30 cellular contexts compared by ENCODE assay signal in genomic region chr10:130339911-130340310, GRCh38.
"Had no signal": no experiment of that assay in that cellular context is flagged by ENCODE, and none has a peak within 500 bp of the region (broad histone marks: within the 10 kb centered on the region; RNA-seq: fewer than 3 reads in every experiment).

No MANE protein-coding gene starts in this region.

- H3K4me3 Mint-ChIP-seq: activated CD4-positive, alpha-beta memory T cell treated with anti-CD3 and anti-CD28 coated beads for 36 hours; activated CD4-positive, alpha-beta T cell treated with anti-CD3 and anti-CD28 coated beads for 36 hours; activated CD4-positive, alpha-beta T cell treated with anti-CD3 and anti-CD28 coated beads, Interleukin-2, amount 10 ng/mL, durations not matched to agents 24 days and 14 days; activated CD8-positive, alpha-beta T cell treated with anti-CD3 and anti-CD28 coated beads, Interleukin-2, amount 10 ng/mL, durations not matched to agents 7 days and 5 days; activated naive CD4-positive, alpha-beta T cell treated with anti-CD3 and anti-CD28 coated beads, Interleukin-2, amount 10 ng/mL, durations not matched to agents 7 days and 5 days; activated naive CD8-positive, alpha-beta T cell treated with anti-CD3 and anti-CD28 coated beads, Interleukin-2, amount 10 ng/mL, durations not matched to agents 7 days and 5 days; activated T-cell treated with anti-CD3 and anti-CD28 coated beads, Interleukin-2, amount 50 U/mL, for 24 hours; activated T-cell treated with anti-CD3 and anti-CD28 coated beads, Interleukin-2, amount 50 U/mL, for 72 hours; brain; effector memory CD8-positive, alpha-beta T cell had no signal

- H3K27me3 Mint-ChIP-seq: activated CD4-positive, alpha-beta T cell treated with anti-CD3 and anti-CD28 coated beads, Interleukin-2, amount 10 ng/mL, durations not matched to agents 24 days and 14 days; activated naive CD8-positive, alpha-beta T cell treated with anti-CD3 and anti-CD28 coated beads, Interleukin-2, amount 10 ng/mL, durations not matched to agents 7 days and 5 days; activated T-cell treated with anti-CD3 and anti-CD28 coated beads, Interleukin-2, amount 50 U/mL, for 24 hours had no signal

- H3K36me3 Mint-ChIP-seq: activated CD4-positive, alpha-beta memory T cell treated with anti-CD3 and anti-CD28 coated beads for 36 hours; activated naive CD4-positive, alpha-beta T cell treated with anti-CD3 and anti-CD28 coated beads, Interleukin-2, amount 10 ng/mL, durations not matched to agents 7 days and 5 days; activated naive CD4-positive, alpha-beta T cell treated with anti-CD3 and anti-CD28 coated beads, Interleukin-2, amount 50 U/mL, for 72 hours; activated naive CD8-positive, alpha-beta T cell treated with anti-CD3 and anti-CD28 coated beads, Interleukin-2, amount 10 ng/mL, durations not matched to agents 7 days and 5 days; brain had no signal

- ATAC-seq: activated CD4-positive, alpha-beta T cell treated with anti-CD3 and anti-CD28 coated beads for 36 hours; activated CD8-positive, alpha-beta T cell treated with anti-CD3 and anti-CD28 coated beads, Interleukin-2, amount 10 ng/mL, durations not matched to agents 7 days and 5 days; activated naive CD4-positive, alpha-beta T cell treated with anti-CD3 and anti-CD28 coated beads, Interleukin-2, amount 50 U/mL, for 72 hours; activated T-cell treated with anti-CD3 and anti-CD28 coated beads, Interleukin-2, amount 50 U/mL, for 72 hours; effector memory CD8-positive, alpha-beta T cell; foreskin keratinocyte; gastrocnemius medialis had no signal

- DNase-seq: activated CD4-positive, alpha-beta memory T cell treated with anti-CD3 and anti-CD28 coated beads for 36 hours; activated CD4-positive, alpha-beta T cell treated with anti-CD3 and anti-CD28 coated beads for 36 hours; activated CD4-positive, alpha-beta T cell treated with anti-CD3 and anti-CD28 coated beads, Interleukin-2, amount 10 ng/mL, durations not matched to agents 24 days and 14 days; activated CD4-positive, CD25-positive, alpha-beta regulatory T cell; activated CD4-positive, CD25-positive, alpha-beta regulatory T cell treated with anti-CD3 and anti-CD28 coated beads, Interleukin-2, amount 50 U/mL, for 72 hours; activated CD8-positive, alpha-beta T cell treated with anti-CD3 and anti-CD28 coated beads, Interleukin-2, amount 10 ng/mL, durations not matched to agents 7 days and 5 days; activated gamma-delta T cell; activated naive CD4-positive, alpha-beta T cell; activated naive CD4-positive, alpha-beta T cell treated with anti-CD3 and anti-CD28 coated beads, Interleukin-2, amount 10 ng/mL, durations not matched to agents 7 days and 5 days; activated naive CD8-positive, alpha-beta T cell treated with anti-CD3 and anti-CD28 coated beads, Interleukin-2, amount 10 ng/mL, durations not matched to agents 7 days and 5 days; activated T-cell treated with anti-CD3 and anti-CD28 coated beads for 4 hours; activated T-cell treated with anti-CD3 and anti-CD28 coated beads, Interleukin-2, amount 50 U/mL, for 24 hours; activated T-cell treated with anti-CD3 and anti-CD28 coated beads, Interleukin-2, amount 50 U/mL, for 72 hours; central memory CD4-positive, alpha-beta T cell; cerebellar nuclear complex; cortex of kidney; dermis blood vessel endothelial cell; effector CD4-positive, alpha-beta T cell; effector memory CD8-positive, alpha-beta T cell; erythroblast; foreskin keratinocyte; gastrocnemius medialis; glutamatergic neuron; T-helper 2 cell had no signal

- H3K4me3 ChIP-seq: ascending aorta, breast epithelium, cardiac muscle cell, esophagus muscularis mucosa, gastrocnemius medialis had no signal

- H3K27ac ChIP-seq: ascending aorta, breast epithelium, cardiac muscle cell, esophagus muscularis mucosa, foreskin keratinocyte, gastrocnemius medialis had no signal

- H3K4me1 Mint-ChIP-seq: activated CD4-positive, alpha-beta T cell treated with anti-CD3 and anti-CD28 coated beads for 36 hours; activated CD4-positive, alpha-beta T cell treated with anti-CD3 and anti-CD28 coated beads, Interleukin-2, amount 10 ng/mL, durations not matched to agents 24 days and 14 days; activated naive CD4-positive, alpha-beta T cell treated with anti-CD3 and anti-CD28 coated beads, Interleukin-2, amount 10 ng/mL, durations not matched to agents 7 days and 5 days; activated naive CD8-positive, alpha-beta T cell treated with anti-CD3 and anti-CD28 coated beads, Interleukin-2, amount 10 ng/mL, durations not matched to agents 7 days and 5 days; brain had no signal

- H3K9me3 Mint-ChIP-seq: activated CD4-positive, alpha-beta memory T cell treated with anti-CD3 and anti-CD28 coated beads for 36 hours; activated CD4-positive, alpha-beta T cell treated with anti-CD3 and anti-CD28 coated beads, Interleukin-2, amount 10 ng/mL, durations not matched to agents 24 days and 14 days; activated naive CD4-positive, alpha-beta T cell treated with anti-CD3 and anti-CD28 coated beads, Interleukin-2, amount 10 ng/mL, durations not matched to agents 7 days and 5 days; activated naive CD4-positive, alpha-beta T cell treated with anti-CD3 and anti-CD28 coated beads, Interleukin-2, amount 50 U/mL, for 72 hours; activated naive CD8-positive, alpha-beta T cell treated with anti-CD3 and anti-CD28 coated beads, Interleukin-2, amount 10 ng/mL, durations not matched to agents 7 days and 5 days; activated T-cell treated with anti-CD3 and anti-CD28 coated beads, Interleukin-2, amount 50 U/mL, for 24 hours; activated T-cell treated with anti-CD3 and anti-CD28 coated beads, Interleukin-2, amount 50 U/mL, for 72 hours had no signal

- H3K27ac Mint-ChIP-seq: activated CD4-positive, alpha-beta memory T cell treated with anti-CD3 and anti-CD28 coated beads for 36 hours; activated CD4-positive, alpha-beta T cell treated with anti-CD3 and anti-CD28 coated beads for 36 hours; activated CD4-positive, alpha-beta T cell treated with anti-CD3 and anti-CD28 coated beads, Interleukin-2, amount 10 ng/mL, durations not matched to agents 24 days and 14 days; activated CD8-positive, alpha-beta T cell treated with anti-CD3 and anti-CD28 coated beads, Interleukin-2, amount 10 ng/mL, durations not matched to agents 7 days and 5 days; activated naive CD4-positive, alpha-beta T cell treated with anti-CD3 and anti-CD28 coated beads, Interleukin-2, amount 50 U/mL, for 72 hours; activated naive CD8-positive, alpha-beta T cell treated with anti-CD3 and anti-CD28 coated beads, Interleukin-2, amount 10 ng/mL, durations not matched to agents 7 days and 5 days; activated T-cell treated with anti-CD3 and anti-CD28 coated beads, Interleukin-2, amount 50 U/mL, for 24 hours; activated T-cell treated with anti-CD3 and anti-CD28 coated beads, Interleukin-2, amount 50 U/mL, for 72 hours; brain; effector memory CD8-positive, alpha-beta T cell had no signal
